In genomic region chr6:7446644-7447325, GRCh38 we compare ENCODE assay signal across 2 cellular contexts.
TF ChIP-seq lines count a peak whose summit lies in the region.

No MANE protein-coding gene starts in this region.

TF ChIP-seq in GM23338, 12 proteins besides CTCF, POLR2A, EP300 and RAD21:
- no peak for TF ChIP-seq POLR2AphosphoS5 (IDR thresholded peaks at IDR 0.05; ENCODE audit: low read depth)
- TF ChIP-seq ZNF331 (CRISPR knock-in tag; IDR thresholded peaks at IDR 0.05; ENCODE audit: low read depth), result no peak

TF ChIP-seq in H1, 55 proteins besides CTCF, POLR2A, EP300 and RAD21:
- TF ChIP-seq SIX5 (IDR thresholded peaks at IDR 0.05; ENCODE audit: low read depth, low read length) (no peak), EGR1 (IDR thresholded peaks at IDR 0.05; ENCODE audit: borderline replicate concordance, low read depth, low read length) (no peak), SUZ12 (IDR thresholded peaks at IDR 0.05; ENCODE audit: low read length) (no peak), ATF3 (IDR thresholded peaks at IDR 0.05; ENCODE audit: insufficient read depth, low read depth, low read length) (no peak), TCF12 (IDR thresholded peaks at IDR 0.05; ENCODE audit: low read depth, low read length) (no peak), KDM4A (IDR thresholded peaks at IDR 0.05; ENCODE audit: low read depth, low read length, severe bottlenecking) (no peak), BCL11A (IDR thresholded peaks at IDR 0.05; ENCODE audit: low read depth in 2 of 2, low read length in 2 of 2) (no peak), TAF1 (IDR thresholded peaks at IDR 0.05; ENCODE audit: low read depth, low read length) (no peak), BACH1 (IDR thresholded peaks at IDR 0.05; ENCODE audit: low read length) (no peak), RXRA (IDR thresholded peaks at IDR 0.05; ENCODE audit: insufficient read depth, low read depth, low read length) (no peak), SIRT6 (IDR thresholded peaks at IDR 0.05; ENCODE audit: low read length) (no peak), ASH2L (IDR thresholded peaks at IDR 0.05; ENCODE audit: low read length) (no peak), RBBP5 (IDR thresholded peaks at IDR 0.05; ENCODE audit: borderline replicate concordance, low read depth, low read length) (no peak)
